ENCODE assay signal across 8 cellular contexts in genomic region chr22:40044102-40044869, GRCh38. TPM values are rescaled to one million over a fixed set of nuclear protein-coding genes. Genes with fewer than 3 reads are reported as not detected.
DNase-seq lines count a peak whose midpoint lies in the region; ATAC-seq, FAIRE-seq and TF ChIP-seq lines count a peak whose summit lies in the region.

No MANE protein-coding gene starts in this region.

- 2% methylated on average over 28 of the region's 34 CpGs for WGBS in HepG2 (ENCODE audit: low lambda C conversion rate)

- H3K4me2 ChIP-seq in HepG2 (ENCODE audit: low read depth, low read length), result peak overlapping the region; percentile 87

- peak; percentile 96 to 98 (median 98) for DNase-seq in CD4-positive, alpha-beta T cell
- DNase-seq in NCI-H82 (lab: John Stamatoyannopoulos, UW) (peak; percentile 98), dermis microvascular lymphatic vessel endothelial cell (ENCODE audit: low read depth in 2 of 2) (peak; percentile 99 to 100), HepG2 (ENCODE audit: low spot score) (peak; percentile 98)
- peak; percentile 99 for DNase-seq in activated CD4-positive, alpha-beta memory T cell treated with anti-CD3 and anti-CD28 coated beads for 36 hours
- DNase-seq in stimulated activated CD4-positive, alpha-beta T cell treated with anti-CD3 and anti-CD28 coated beads, Interleukin-2, amount 100 ng/mL, for 48 hours, result peak; percentile 97 to 99

- peak overlapping the region; percentile 100 for H3K27ac ChIP-seq in CD4-positive, alpha-beta T cell (ENCODE audit: low read depth, low read length)
- peak overlapping the region; percentile 77 for H3K27ac ChIP-seq in HepG2 (ENCODE audit: extremely low read length, insufficient read depth, low read length)

- intact Hi-C loops in CD4-positive, alpha-beta T cell (cut with DNase I, micrococcal nuclease), result loop anchor here (1.0 to 10.0 kb wide), 5 partner anchors 73 to 889 kb away; partner anchors contain the start of genes ADSL (in 2 of the 2), TNRC6B (in 2 of the 2) and CBX7 (in 1 of the 2)
- intact Hi-C loops in activated CD4-positive, alpha-beta memory T cell treated with anti-CD3 and anti-CD28 coated beads for 36 hours (cut with micrococcal nuclease), result loop anchor here (1.0 to 10.0 kb wide), 6 partner anchors 11 to 811 kb away; partner anchors contain the start of genes ADSL, RPS19BP1, ST13 and TNRC6B
- intact Hi-C loops in HepG2 (cut with micrococcal nuclease; ENCODE audit: unreplicated experiment), result loop anchor here (5.0 kb wide), 2 partner anchors 133 to 303 kb away; partner anchors contain the start of genes ADSL and TNRC6B

- peak overlapping the region; percentile 72 to 95 (median 73) for H3K4me3 ChIP-seq in HepG2 (replicated peaks in 1 of 3; ENCODE audit: insufficient read depth in 1 of 3, low read depth in 2 of 3, low read length in 3 of 3)

- peak overlapping the region; percentile 62 for H2AFZ ChIP-seq in HepG2 (ENCODE audit: low read length)

- no peak for TF ChIP-seq EP300 in HepG2 (IDR thresholded peaks at IDR 0.05; ENCODE audit: low read depth in 2 of 2, low read length in 2 of 2)
- no peak for TF ChIP-seq EP300 in HepG2 (CRISPR knock-in tag; IDR thresholded peaks at IDR 0.05; ENCODE audit: borderline replicate concordance)

- peak overlapping the region; percentile 70 for H3K9ac ChIP-seq in HepG2 (ENCODE audit: insufficient read depth, low read depth, low read length)

- H3K4me1 Mint-ChIP-seq in CD4-positive, alpha-beta T cell (ENCODE audit: low read depth), result peaks cover 45% of the 10 kb centered on the region
- peaks cover 27% of the 10 kb centered on the region for H3K4me1 Mint-ChIP-seq in activated CD4-positive, alpha-beta memory T cell treated with anti-CD3 and anti-CD28 coated beads for 36 hours (ENCODE audit: low read depth)

- H3K9me3 Mint-ChIP-seq in CD4-positive, alpha-beta T cell, result no peaks in the 10 kb centered on the region
- H3K9me3 Mint-ChIP-seq in activated CD4-positive, alpha-beta memory T cell treated with anti-CD3 and anti-CD28 coated beads for 36 hours, result no peaks in the 10 kb centered on the region

- TF ChIP-seq POLR2A in HepG2 (IDR thresholded peaks at IDR 0.05; ENCODE audit: insufficient read depth in 1 of 2, low read depth in 2 of 2, low read length in 2 of 2), result peak; percentile 59 to 86

- H3K36me3 ChIP-seq in HepG2 (replicated peaks in 1 of 2; ENCODE audit: control insufficient read depth in 1 of 2, insufficient read depth in 2 of 2, low read length in 2 of 2), result no peaks in the 10 kb centered on the region

- peak; percentile 100 for FAIRE-seq in HepG2 (lab: Jason Lieb, UNC)

- POLR2A ChIA-PET in CD4-positive, alpha-beta T cell (lab: Charles Lee), result interaction anchor here (0.5 to 4.7 kb wide), 110 partner anchors 9 to 1729 kb away, joined by 3 to 105 read pairs (median 5); partner anchors contain the start of genes ADSL, ATF4, CBX6 and CBX7
- POLR2A ChIA-PET in activated CD4-positive, alpha-beta memory T cell treated with anti-CD3 and anti-CD28 coated beads for 36 hours (lab: Charles Lee), result interaction anchor here (0.5 to 2.8 kb wide), 38 partner anchors 8 to 816 kb away, joined by 3 to 33 read pairs (median 4); partner anchors contain the start of genes ADSL, ATF4, RPL3 and SGSM3
- POLR2A ChIA-PET in HepG2 (lab: Yijun Ruan, JAX), result interaction anchor here (0.6 to 1.7 kb wide), 35 partner anchors 9 to 1120 kb away, joined by 3 to 35 read pairs (median 4); partner anchors contain the start of genes ADSL, ATF4, MIEF1 and RBX1

- H3K4me1 ChIP-seq in HepG2 (ENCODE audit: insufficient read depth, low read length), result peaks cover 16% of the 10 kb centered on the region

- CTCF ChIA-PET in CD4-positive, alpha-beta T cell (lab: Charles Lee), result interaction anchor here (0.8 to 2.2 kb wide), 8 partner anchors 12 to 548 kb away, joined by 3 to 9 read pairs (median 5); partner anchors contain the start of gene TNRC6B
- CTCF ChIA-PET in activated CD4-positive, alpha-beta memory T cell treated with anti-CD3 and anti-CD28 coated beads for 36 hours (lab: Charles Lee), result interaction anchor here (0.9 to 5.3 kb wide), 14 partner anchors 9 to 855 kb away, joined by 3 to 61 read pairs (median 6); partner anchors contain the start of genes ADSL and TNRC6B
- CTCF ChIA-PET in HepG2 (lab: Yijun Ruan, JAX; ENCODE audit: low intra/inter-chr PET ratio, low total read pairs), result no interaction called here

- ATAC-seq in CD4-positive, alpha-beta T cell (ENCODE audit: poor library complexity), result peak; percentile 86
- peak; percentile 80 for ATAC-seq in GM19452 (IDR thresholded peaks at IDR 0.05; ENCODE audit: unreplicated experiment)
- ATAC-seq in HG03575 (IDR thresholded peaks at IDR 0.05; ENCODE audit: extremely low read depth, insufficient number of reproducible peaks, low FRiP score, unreplicated experiment), result peak; percentile 56
- ATAC-seq in HepG2, result peak; percentile 95

- peaks cover 7% of the 10 kb centered on the region for H3K27me3 Mint-ChIP-seq in CD4-positive, alpha-beta T cell
- H3K27me3 Mint-ChIP-seq in activated CD4-positive, alpha-beta memory T cell treated with anti-CD3 and anti-CD28 coated beads for 36 hours, result peaks cover 6% of the 10 kb centered on the region

- H3K4me3 Mint-ChIP-seq in CD4-positive, alpha-beta T cell, result peak overlapping the region; percentile 97
- peak overlapping the region; percentile 93 for H3K4me3 Mint-ChIP-seq in activated CD4-positive, alpha-beta memory T cell treated with anti-CD3 and anti-CD28 coated beads for 36 hours

- in situ Hi-C loops in HepG2 (cut with HindIII; ENCODE audit: extremely low pct_ligation_motif_present, low pct_unique_long_range_greater_than_20kb), result no loop called here

- H3K36me3 Mint-ChIP-seq in CD4-positive, alpha-beta T cell (ENCODE audit: low read depth), result peaks cover 12% of the 10 kb centered on the region
- peaks cover 4% of the 10 kb centered on the region for H3K36me3 Mint-ChIP-seq in activated CD4-positive, alpha-beta memory T cell treated with anti-CD3 and anti-CD28 coated beads for 36 hours

- TF ChIP-seq CTCF in CD4-positive, alpha-beta T cell (IDR thresholded peaks at IDR 0.05), result no peak
- no peak for TF ChIP-seq CTCF in HepG2 (CRISPR knock-in tag; IDR thresholded peaks at IDR 0.05)

- H3K9me3 ChIP-seq in CD4-positive, alpha-beta T cell (ENCODE audit: control insufficient read depth, low read length), result no peaks in the 10 kb centered on the region
- H3K9me3 ChIP-seq in HepG2 (ENCODE audit: low read length), result no peaks in the 10 kb centered on the region

- H3K79me2 ChIP-seq in HepG2 (ENCODE audit: insufficient read depth, low read length), result peaks cover 18% of the 10 kb centered on the region

- no peak for TF ChIP-seq RAD21 in HepG2 (CRISPR knock-in tag; IDR thresholded peaks at IDR 0.05)

- peaks cover 3% of the 10 kb centered on the region; the same call in 1 of the 2 replicates for H4K20me1 ChIP-seq in HepG2 (ENCODE audit: insufficient read depth, low read length)

- no TSS peak for BruUV-seq in HepG2 (replicated peaks; lab: Mats Ljungman, UMichigan)

- peaks cover 4% of the 10 kb centered on the region for H3K27me3 ChIP-seq in CD4-positive, alpha-beta T cell (ENCODE audit: control insufficient read depth, insufficient read depth, low read length)
- H3K27me3 ChIP-seq in HepG2 (ENCODE audit: control insufficient read depth in 1 of 2, insufficient read depth in 2 of 2, low read length in 2 of 2), result peaks cover 0 to 3% of the 10 kb centered on the region in 2 experiments; a peak in 1 of 5 replicates

- H3K27ac Mint-ChIP-seq in CD4-positive, alpha-beta T cell, result peak overlapping the region; percentile 98
- H3K27ac Mint-ChIP-seq in activated CD4-positive, alpha-beta memory T cell treated with anti-CD3 and anti-CD28 coated beads for 36 hours, result peak overlapping the region; percentile 99

TF ChIP-seq in HepG2, 621 proteins besides CTCF, POLR2A, EP300 and RAD21 (continues in another document):
- peak; percentile 62; the same call in 1 of the 2 replicates for TF ChIP-seq ZNF788 (CRISPR knock-in tag; IDR thresholded peaks at IDR 0.05; ENCODE audit: borderline replicate concordance)

RNA-seq across cellular contexts. Expression of gene FAM83F, which starts 49.5 kb away (rescaled TPM):
- 1 to 10 TPM; 5.2 to 6.8 TPM for total RNA-seq in CD4-positive, alpha-beta T cell
- total RNA-seq in activated CD4-positive, alpha-beta memory T cell treated with anti-CD3 and anti-CD28 coated beads for 36 hours, result under 1 TPM; 0.26 to 0.41 TPM
- total RNA-seq in dermis microvascular lymphatic vessel endothelial cell, result not detected in 2 replicates
- not detected in 2 replicates for total RNA-seq in HepG2 (2016; rRNA removed; fragmentation: Illumina TruSeq; extraction: Trizol)
- total RNA-seq in HepG2 (2016; cell fraction: cytosol; rRNA removed; fragmentation: Illumina TruSeq; extraction: Trizol; ENCODE audit: low read depth), result not detected in 2 replicates
- not detected in 2 replicates for total RNA-seq in HepG2 (2016; cell fraction: insoluble cytoplasmic fraction; rRNA removed; fragmentation: Illumina TruSeq; extraction: Trizol)
- not detected in 2 replicates for total RNA-seq in HepG2 (2016; cell fraction: membrane; rRNA removed; fragmentation: Illumina TruSeq; extraction: Trizol)
- total RNA-seq in HepG2 (2016; cell fraction: nucleus; rRNA removed; fragmentation: Illumina TruSeq; extraction: Trizol), result not detected in 2 replicates
- polyA plus RNA-seq in HepG2 (2011; rRNA removed), result not detected in 2 replicates
- under 0.01 and 0.03 TPM in 2 replicates for polyA plus RNA-seq in HepG2 (2011; cell fraction: cytosol; rRNA removed)
- not detected in 2 replicates for polyA plus RNA-seq in HepG2 (2011; cell fraction: nucleus; rRNA removed)
- polyA plus RNA-seq in HepG2 (2012), result not detected in 2 replicates
- polyA plus RNA-seq in HepG2 (2016; cell fraction: cytosol; fragmentation: Illumina TruSeq; extraction: Trizol; ENCODE audit: low read depth), result not detected in 2 replicates
- polyA plus RNA-seq in HepG2 (2016; cell fraction: insoluble cytoplasmic fraction; fragmentation: Illumina TruSeq; extraction: Trizol; ENCODE audit: low read depth), result not detected in 2 replicates
- not detected in 2 replicates for polyA plus RNA-seq in HepG2 (2016; cell fraction: membrane; fragmentation: Illumina TruSeq; extraction: Trizol; ENCODE audit: low read depth)
- not detected in 2 replicates for polyA plus RNA-seq in HepG2 (2016; cell fraction: nucleus; fragmentation: Illumina TruSeq; extraction: Trizol; ENCODE audit: insufficient read depth, low read depth)
- polyA minus RNA-seq in HepG2 (2011; rRNA and poly(A)+ RNA removed; ENCODE audit: low replicate concordance), result 7.3 TPM in 1 of 2 replicates, not detected in the other
- not detected in 2 replicates for polyA minus RNA-seq in HepG2 (2011; cell fraction: cytosol; rRNA and poly(A)+ RNA removed)
- not detected in 2 replicates for polyA minus RNA-seq in HepG2 (2011; cell fraction: nucleus; rRNA and poly(A)+ RNA removed)

Comparison
In these comparisons a context has a peak if more than half of its experiments do, and no peak if none do; other contexts are left out.
1. Peak in every context shown above with its lines: DNase-seq, ATAC-seq, H3K4me3 ChIP-seq and H3K27ac ChIP-seq.